ENCODE assay signal across 26 cellular contexts in the genomic region with DNA sequence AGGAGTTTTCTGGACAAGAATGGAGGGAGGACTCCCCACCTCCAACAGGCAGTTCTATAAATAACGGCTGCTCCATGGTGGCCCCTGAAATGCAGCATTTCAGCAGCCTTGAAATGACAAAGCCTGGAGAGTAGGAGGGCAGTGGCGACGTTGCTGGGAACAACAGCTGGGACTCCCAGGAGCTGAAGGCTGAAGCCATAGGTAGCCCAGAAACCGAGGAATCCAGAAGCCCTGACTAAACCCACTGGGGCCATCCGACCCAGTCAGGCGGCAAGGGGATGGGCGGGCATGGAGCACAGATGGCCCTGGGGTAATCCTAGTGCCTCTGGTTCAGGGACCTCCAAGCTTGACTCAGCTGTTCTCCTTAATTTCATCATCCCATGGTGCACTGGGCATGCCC. TPM values are rescaled to one million over a fixed set of nuclear protein-coding genes. Genes with fewer than 3 reads are reported as not detected.
"Had no signal": no experiment of that assay in that cellular context is flagged by ENCODE, and none has a peak within 500 bp of the region (broad histone marks: within the 10 kb centered on the region; RNA-seq: fewer than 3 reads in every experiment).

No MANE protein-coding gene starts in this region.

- H3K27ac ChIP-seq: transverse colon had no signal

- H3K4me1 ChIP-seq: transverse colon had no signal

- H3K9me3 ChIP-seq: transverse colon had no signal

- H3K4me3 ChIP-seq: transverse colon had no signal

- ATAC-seq: activated naive CD4-positive, alpha-beta T cell treated with anti-CD3 and anti-CD28 coated beads, Interleukin-2, amount 50 U/mL, for 72 hours; activated T-cell treated with anti-CD3 and anti-CD28 coated beads, Interleukin-2, amount 50 U/mL, for 72 hours; effector memory CD8-positive, alpha-beta T cell; left colon had no signal

- DNase-seq: activated CD4-positive, alpha-beta T cell treated with anti-CD3 and anti-CD28 coated beads for 4 hours; activated CD4-positive, alpha-beta T cell treated with anti-CD3 and anti-CD28 coated beads, Interleukin-2, amount 50 U/mL, for 4 hours; activated CD4-positive, CD25-positive, alpha-beta regulatory T cell; activated naive CD4-positive, alpha-beta T cell; activated T-cell treated with anti-CD3 and anti-CD28 coated beads for 4 hours; activated T-cell treated with anti-CD3 and anti-CD28 coated beads, Interleukin-2, amount 50 U/mL, for 72 hours; caudate nucleus; cortex of kidney; effector memory CD8-positive, alpha-beta T cell; hippocampal formation; kidney; left colon; midbrain; retina; stimulated activated CD4-positive, alpha-beta T cell treated with anti-CD3 and anti-CD28 coated beads, Interleukin-2, amount 100 ng/mL, for 48 hours; stimulated activated naive CD4-positive, alpha-beta T cell treated with Interleukin-2 at 50 U/mL for 16 hours; T-helper 1 cell; transverse colon had no signal

- H3K27me3 ChIP-seq: transverse colon had no signal

RNA-seq across cellular contexts. Expression of a gene that starts 9.0 kb away (rescaled TPM):
- total RNA-seq: activated naive CD4-positive, alpha-beta T cell treated with anti-CD3 and anti-CD28 coated beads, Interleukin-2, amount 50 U/mL, for 72 hours; activated T-cell treated with anti-CD3 and anti-CD28 coated beads, Interleukin-2, amount 50 U/mL, for 72 hours; chondrocyte; endothelial cell of umbilical vein; fibroblast of villous mesenchyme; kidney; left colon; progenitor cell of endocrine pancreas; temporal lobe; transverse colon had no signal

RNA-seq across cellular contexts. Expression of a gene that starts 37.0 kb away (rescaled TPM):
- total RNA-seq: activated naive CD4-positive, alpha-beta T cell treated with anti-CD3 and anti-CD28 coated beads, Interleukin-2, amount 50 U/mL, for 72 hours; chondrocyte; endothelial cell of umbilical vein; fibroblast of lung; fibroblast of villous mesenchyme; osteoblast; temporal lobe had no signal

RNA-seq across cellular contexts. Expression of a gene that starts 58.0 kb away (rescaled TPM):
- total RNA-seq: chondrocyte, endothelial cell of umbilical vein, fibroblast of lung, fibroblast of villous mesenchyme, osteoblast, progenitor cell of endocrine pancreas, temporal lobe had no signal
